In genomic region chr12:57614178-57614947, GRCh38 we compare ENCODE assay signal across 8 cellular contexts. TPM values are rescaled to one million over a fixed set of nuclear protein-coding genes. Genes with fewer than 3 reads are reported as not detected.
DNase-seq lines count a peak whose midpoint lies in the region; ATAC-seq lines count a peak whose summit lies in the region.

No MANE protein-coding gene starts in this region.

- peak overlapping the region; percentile 74 to 94 (median 83) for H3K27ac Mint-ChIP-seq in IgD-negative memory B cell

- DNase-seq in NCI-H2196 (lab: John Stamatoyannopoulos, UW; ENCODE audit: unreplicated experiment), result peak; percentile 16
- DNase-seq in NCI-H2196 treated with DMSO at 0.1 percent for 48 hours (lab: John Stamatoyannopoulos, UW; ENCODE audit: unreplicated experiment), result no peak
- peak; percentile 83 for DNase-seq in iPS-NIHi11 (ENCODE audit: low spot score)
- DNase-seq in SW 1271 (lab: John Stamatoyannopoulos, UW), result no peak
- no peak for DNase-seq in superior temporal gyrus (ENCODE audit: extremely low spot score)
- DNase-seq in activated gamma-delta T cell (lab: John Stamatoyannopoulos, UW), result no peak

- peak; percentile 40 for ATAC-seq in GM21367 (IDR thresholded peaks at IDR 0.05; ENCODE audit: unreplicated experiment)

- H3K4me3 Mint-ChIP-seq in IgD-negative memory B cell, result peak overlapping the region; percentile 47 to 89 (median 74)

- no peaks in the 10 kb centered on the region for H3K36me3 Mint-ChIP-seq in IgD-negative memory B cell

- peaks cover 38% of the 10 kb centered on the region for H3K27me3 Mint-ChIP-seq in IgD-negative memory B cell

- no peaks in the 10 kb centered on the region for H3K9me3 Mint-ChIP-seq in IgD-negative memory B cell

- peaks cover 34 to 38% (median 35%) of the 10 kb centered on the region in 3 donors for H3K4me1 Mint-ChIP-seq in IgD-negative memory B cell

RNA-seq across cellular contexts. Expression of gene ARHGEF25, which starts 3.1 kb away (rescaled TPM):
- polyA plus RNA-seq in IgD-negative memory B cell, result not detected

RNA-seq across cellular contexts. Expression of gene DTX3, which starts 9.7 kb away (rescaled TPM):
- polyA plus RNA-seq in IgD-negative memory B cell, result 0.91 TPM

RNA-seq across cellular contexts. Expression of gene B4GALNT1, which starts 18.6 kb away (rescaled TPM):
- not detected for polyA plus RNA-seq in IgD-negative memory B cell

RNA-seq across cellular contexts. Expression of gene PIP4K2C, which starts 23.4 kb away (rescaled TPM):
- 15.5 TPM for polyA plus RNA-seq in IgD-negative memory B cell

Comparison
In these comparisons a context has a peak if more than half of its experiments do, and no peak if none do; other contexts are left out.
1. DNase-seq: peak in NCI-H2196 (single experiment) and iPS-NIHi11 (single experiment); none in NCI-H2196 treated with DMSO at 0.1 percent for 48 hours (single experiment), SW 1271 (0 of 2), superior temporal gyrus (single experiment) and activated gamma-delta T cell (single experiment).